ENCODE assay signal across 8 cellular contexts in genomic region chr4:123390846-123391456, GRCh38. TPM values are rescaled to one million over a fixed set of nuclear protein-coding genes. Genes with fewer than 3 reads are reported as not detected.
DNase-seq lines count a peak whose midpoint lies in the region; ATAC-seq and TF ChIP-seq lines count a peak whose summit lies in the region.

No MANE protein-coding gene starts in this region.

- DNase-seq in DMS 273 (lab: John Stamatoyannopoulos, UW; ENCODE audit: unreplicated experiment) (peak; percentile 34), DMS 273 treated with DMSO at 0.1 percent for 48 hours (lab: John Stamatoyannopoulos, UW) (no peak), MM.1S (peak; percentile 55), MCF 10A (ENCODE audit: unreplicated experiment) (peak; percentile 35), left cardiac atrium (no peak)

- no peaks in the 10 kb centered on the region for H3K9me3 ChIP-seq in MM.1S (replicated peaks; ENCODE audit: insufficient read depth, low read length)
- no peaks in the 10 kb centered on the region for H3K9me3 ChIP-seq in parathyroid adenoma (ENCODE audit: control insufficient read depth, low read length)

- peak; percentile 58 for TF ChIP-seq CTCF in MM.1S (IDR thresholded peaks at IDR 0.05; ENCODE audit: low read length)
- peak; percentile 33 for TF ChIP-seq CTCF in MCF 10A (IDR thresholded peaks at IDR 0.05; ENCODE audit: unreplicated experiment)
- peak; percentile 29 for TF ChIP-seq CTCF in parathyroid adenoma (IDR thresholded peaks at IDR 0.05)

- H3F3A ChIP-seq in MM.1S (ENCODE audit: insufficient read depth, low read length) = no peaks in the 10 kb centered on the region

- no peak overlapping the region for H3K27ac Mint-ChIP-seq in MCF 10A (ENCODE audit: low read depth, unreplicated experiment)

- H3K4me1 ChIP-seq in MM.1S (ENCODE audit: low read length) (no peaks in the 10 kb centered on the region), parathyroid adenoma (peaks cover 3% of the 10 kb centered on the region)

- H3K4me3 Mint-ChIP-seq in MCF 10A (ENCODE audit: unreplicated experiment) = no peak overlapping the region

- H3K79me2 ChIP-seq in MM.1S (ENCODE audit: low read length) (no peaks in the 10 kb centered on the region), parathyroid adenoma (no peaks in the 10 kb centered on the region)

- H4K20me1 ChIP-seq in MM.1S (ENCODE audit: insufficient read depth, low read length) = no peaks in the 10 kb centered on the region

- H3K4me2 ChIP-seq in MM.1S (ENCODE audit: low read depth, low read length) (no peak overlapping the region), parathyroid adenoma (ENCODE audit: low read length) (no peak overlapping the region)

- no peak overlapping the region for H3K9ac ChIP-seq in MM.1S (ENCODE audit: low read length)
- no peak overlapping the region for H3K9ac ChIP-seq in parathyroid adenoma

- no peaks in the 10 kb centered on the region for H3K9me2 ChIP-seq in MM.1S (replicated peaks; ENCODE audit: insufficient read depth, low read length)

- no peak overlapping the region for H3K4me3 ChIP-seq in MM.1S (ENCODE audit: low read length)
- no peak overlapping the region for H3K4me3 ChIP-seq in parathyroid adenoma (ENCODE audit: low read depth, low read length)

- H3K36me3 Mint-ChIP-seq in MCF 10A (ENCODE audit: insufficient read depth, unreplicated experiment) = no peaks in the 10 kb centered on the region

- CTCF ChIA-PET in MCF 10A (lab: Yijun Ruan, JAX) = interaction anchor here (0.6 to 2.9 kb wide), 17 partner anchors 20 to 917 kb away, joined by 3 to 15 read pairs (median 4); no protein-coding TSS in a partner anchor

- H2AFZ ChIP-seq in MM.1S (ENCODE audit: low read length) = no peak overlapping the region
- H2AFZ ChIP-seq in parathyroid adenoma = no peak overlapping the region

- H3K36me3 ChIP-seq in MM.1S (replicated peaks; ENCODE audit: insufficient read depth, low read length) (no peaks in the 10 kb centered on the region), parathyroid adenoma (ENCODE audit: control insufficient read depth, insufficient read depth, low read length) (no peaks in the 10 kb centered on the region)

- no peak overlapping the region for H3K27ac ChIP-seq in MM.1S (ENCODE audit: low read length)
- no peak overlapping the region for H3K27ac ChIP-seq in parathyroid adenoma

- no peak for ATAC-seq in GM21717 (IDR thresholded peaks at IDR 0.05; ENCODE audit: unreplicated experiment)
- no peak for ATAC-seq in GM18907 (IDR thresholded peaks at IDR 0.05; ENCODE audit: unreplicated experiment)
- ATAC-seq in left cardiac atrium = no peak

- no peaks in the 10 kb centered on the region for H3K27me3 Mint-ChIP-seq in MCF 10A (ENCODE audit: insufficient read depth, unreplicated experiment)

- H3K4me1 Mint-ChIP-seq in MCF 10A (ENCODE audit: insufficient read depth, unreplicated experiment) = peaks cover 10% of the 10 kb centered on the region

- H3K9me3 Mint-ChIP-seq in MCF 10A (ENCODE audit: unreplicated experiment) = no peaks in the 10 kb centered on the region

- intact Hi-C loops in MCF 10A (cut with micrococcal nuclease) (loop anchor here (2.0 kb wide), 2 partner anchors 270 to 932 kb away; no protein-coding TSS in a partner anchor), left cardiac atrium (cut with DNase I) (loop anchor here in 1 of 2 donors (10.0 kb wide), 3 partner anchors 266 to 874 kb away; no protein-coding TSS in a partner anchor)

- no TSS peak for BruUV-seq in MCF 10A (replicated peaks; lab: Mats Ljungman, UMichigan)

- POLR2A ChIA-PET in MCF 10A (lab: Yijun Ruan, JAX) = no interaction called here

- no peaks in the 10 kb centered on the region for H3K27me3 ChIP-seq in MM.1S (replicated peaks; ENCODE audit: insufficient read depth, low read length)
- no peaks in the 10 kb centered on the region for H3K27me3 ChIP-seq in parathyroid adenoma (ENCODE audit: control insufficient read depth, insufficient read depth, low read length)

RNA-seq across cellular contexts. Expression of gene SPRY1, which starts 5.6 kb away (rescaled TPM):
- total RNA-seq in MCF 10A (2022) (4.3 and 5.6 TPM in 2 replicates), left cardiac atrium (10 to 100 TPM; 59.6 to 89.9 TPM)

Comparison
In these comparisons a context has a peak if more than half of its experiments do, and no peak if none do; other contexts are left out.
1. DNase-seq: peak in DMS 273 (single experiment), MM.1S (single experiment) and MCF 10A (single experiment); none in DMS 273 treated with DMSO at 0.1 percent for 48 hours (single experiment) and left cardiac atrium (single experiment).
2. Peak in every context shown above with its lines, with median percentiles within 50 percentile points of each other: CTCF ChIP-seq.